In the genomic region with DNA sequence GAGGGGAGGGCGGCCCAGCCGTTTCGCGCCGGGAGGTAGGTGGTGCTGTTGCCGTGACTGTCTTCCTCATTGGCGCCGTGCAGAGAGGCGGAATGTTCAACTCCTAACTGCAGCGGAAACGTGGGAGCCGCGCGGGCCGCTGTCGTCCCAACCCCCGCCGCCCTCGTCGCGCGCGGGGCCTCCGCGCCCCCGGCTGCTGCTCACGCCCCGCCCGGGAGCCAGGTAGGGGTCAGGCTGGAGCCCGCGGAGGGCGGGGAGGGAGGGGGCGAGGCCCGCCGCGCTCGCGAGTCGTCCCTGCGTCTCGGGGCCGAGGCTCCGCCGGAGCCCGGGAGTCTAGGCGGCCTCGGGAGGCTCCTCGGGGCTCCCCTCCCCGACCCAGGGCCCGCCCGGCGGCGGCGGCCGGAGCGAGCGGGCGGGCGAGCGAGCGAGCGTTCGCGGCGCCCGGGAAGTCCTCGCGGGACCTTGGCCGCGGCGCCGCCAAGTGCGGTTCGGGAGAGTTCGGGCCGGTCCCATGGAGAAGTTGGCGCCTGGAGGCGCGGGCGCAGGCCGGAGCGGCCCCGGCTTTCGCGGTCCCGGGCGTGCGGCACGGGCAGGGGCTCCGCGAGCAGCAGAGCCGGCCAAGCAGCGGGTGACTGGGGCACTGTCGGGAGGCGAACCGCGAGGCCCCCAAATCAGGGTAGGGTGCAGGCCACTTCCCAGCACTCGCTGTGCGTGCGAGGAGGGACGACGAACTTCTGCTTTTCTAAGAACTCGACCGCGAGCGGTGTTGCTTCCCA, we compare ENCODE assay signal across 8 cellular contexts. TPM values are rescaled to one million over a fixed set of nuclear protein-coding genes. Genes with fewer than 3 reads are reported as not detected.
DNase-seq lines count a peak whose midpoint lies in the region; ATAC-seq and TF ChIP-seq lines count a peak whose summit lies in the region.

Gene MAP3K20 (plus strand): TSS at position 66 of the 776 bp plus-strand sequence. CDS start 15,186 bp downstream, outside the sequence.

- H3K27ac ChIP-seq in KMS-11 (peak within 1 kb of the TSS; percentile 56), heart left ventricle (peak within 1 kb of the TSS; percentile 90 to 98 (median 96))

- H2AFZ ChIP-seq in KMS-11 (ENCODE audit: low read depth): peak within 1 kb of the TSS; percentile 96

- DNase-seq in GM06990 (ENCODE audit: extremely low read depth, insufficient read length): peak; percentile 67
- peak; percentile 76 for DNase-seq in SKM-1 treated with dmso at 0.1 percent for 144 hours (lab: John Stamatoyannopoulos, UW; ENCODE audit: unreplicated experiment)
- peak; percentile 87 for DNase-seq in adipocyte (ENCODE audit: low read depth)
- peak; percentile 81 to 91 (median 88) for DNase-seq in heart left ventricle
- peak; percentile 25 to 91 (median 60) for DNase-seq in posterior cingulate gyrus
- no peak for DNase-seq in superior temporal gyrus (ENCODE audit: extremely low spot score)

- intact Hi-C loops in heart left ventricle (cut with DNase I): loop anchor here (2.0 to 10.0 kb wide), 8 partner anchors 34 to 136 kb away; no protein-coding TSS in a partner anchor
- intact Hi-C loops in posterior cingulate gyrus (cut with DNase I): no loop called here

- peak in 1 of 2 donors; percentile 71 for TF ChIP-seq POLR2A in heart left ventricle (IDR thresholded peaks at IDR 0.05)

- H3K4me3 ChIP-seq in GM06990 (replicated peaks; ENCODE audit: low read depth, low read length): peak within 1 kb of the TSS; percentile 84
- H3K4me3 ChIP-seq in KMS-11 (IDR thresholded peaks at IDR 0.05; ENCODE audit: insufficient read depth, low read depth, low read length): peak within 1 kb of the TSS; percentile 86
- peak within 1 kb of the TSS; percentile 92 for H3K4me3 ChIP-seq in adipocyte (ENCODE audit: low read length)
- H3K4me3 ChIP-seq in heart left ventricle: peak within 1 kb of the TSS; percentile 64 to 85 (median 78)

- peaks cover 34% of the 10 kb centered on the region; the same call in 1 of the 2 replicates for H3K79me2 ChIP-seq in KMS-11 (ENCODE audit: insufficient read depth, low read depth)

- ATAC-seq in GM21786 (IDR thresholded peaks at IDR 0.05; ENCODE audit: unreplicated experiment) (peak; percentile 69), heart left ventricle (peak; percentile 67 to 89 (median 86))

- H3K36me3 ChIP-seq in GM06990 (ENCODE audit: control insufficient read depth, insufficient read depth, low read length) (no peaks in the 10 kb centered on the region), KMS-11 (ENCODE audit: insufficient read depth) (no peaks in the 10 kb centered on the region), adipocyte (ENCODE audit: control insufficient read depth, insufficient read depth, low read length, severe bottlenecking) (no peaks in the 10 kb centered on the region), heart left ventricle (peaks cover 0 to 3% (median 0%) of the 10 kb centered on the region in 9 donors)

- H3K9ac ChIP-seq in KMS-11 (peak within 1 kb of the TSS; percentile 85), adipocyte (ENCODE audit: low read length) (peak within 1 kb of the TSS; percentile 99)

- H4K20me1 ChIP-seq in KMS-11 (ENCODE audit: insufficient read depth): no peaks in the 10 kb centered on the region; the same call in 1 of the 2 replicates

- H3K9me3 ChIP-seq in adipocyte (ENCODE audit: control insufficient read depth, low read length) (no peaks in the 10 kb centered on the region), heart left ventricle (no peaks in the 10 kb centered on the region)

- WGBS in heart left ventricle, 4 donors: 0% methylated on average over 41 to 106 of the region's 106 CpGs

- H3K4me2 ChIP-seq in KMS-11: peak within 1 kb of the TSS; percentile 86

- TF ChIP-seq CTCF in GM06990 (IDR thresholded peaks at IDR 0.05; ENCODE audit: insufficient read depth, low read length, poor library complexity, severe bottlenecking) (peak; percentile 30), KMS-11 (conservative IDR thresholded peaks at IDR 0.05; ENCODE audit: low read depth, low read length) (no peak), heart left ventricle (IDR thresholded peaks at IDR 0.05) (peak in 11 of 12 donors; percentile 11 to 71 (median 54))

- H3K27me3 ChIP-seq in GM06990 (replicated peaks; ENCODE audit: control insufficient read depth, insufficient read depth, low read length): no peaks in the 10 kb centered on the region
- no peaks in the 10 kb centered on the region for H3K27me3 ChIP-seq in KMS-11 (ENCODE audit: insufficient read depth, low read depth)
- H3K27me3 ChIP-seq in adipocyte (replicated peaks; ENCODE audit: control insufficient read depth, insufficient read depth, low read length): no peaks in the 10 kb centered on the region
- H3K27me3 ChIP-seq in heart left ventricle: no peaks in the 10 kb centered on the region

- H3K4me1 ChIP-seq in KMS-11 (ENCODE audit: low read depth, poor library complexity, severe bottlenecking) (peaks cover 24% of the 10 kb centered on the region), adipocyte (ENCODE audit: control insufficient read depth, insufficient read depth, low read length) (peaks cover 31% of the 10 kb centered on the region), heart left ventricle (peaks cover 0 to 47% (median 18%) of the 10 kb centered on the region in 12 donors)

RNA-seq across cellular contexts. Expression of gene MAP3K20, which starts in this region (rescaled TPM):
- 100 to 1,000 TPM; 275 to 487 (median 451) TPM for total RNA-seq in heart left ventricle
- polyA plus RNA-seq in heart left ventricle: 100 to 1,000 TPM in 1 of 2 donors, 10 to 100 TPM in 1; 98.6 to 175 TPM
